In genomic region chr15:92803852-92804609, GRCh38 we compare ENCODE assay signal across 8 cellular contexts.
DNase-seq lines count a peak whose midpoint lies in the region; ATAC-seq and TF ChIP-seq lines count a peak whose summit lies in the region.

No MANE protein-coding gene starts in this region.

- no peaks in the 10 kb centered on the region for H3K27me3 ChIP-seq in DND-41 (ENCODE audit: insufficient read depth, low read length, poor library complexity)
- no peaks in the 10 kb centered on the region for H3K27me3 ChIP-seq in neural progenitor cell
- no peaks in the 10 kb centered on the region for H3K27me3 ChIP-seq in subcutaneous abdominal adipose tissue (ENCODE audit: control insufficient read depth in 5 of 5, insufficient read depth in 4 of 5, low read length in 5 of 5)

- no peak for ATAC-seq in DND-41 (ENCODE audit: insufficient read depth, low read depth)
- peak; percentile 94 for ATAC-seq in esophagus mucosa

- H3K9ac ChIP-seq in DND-41 (ENCODE audit: low read depth, low read length): no peak overlapping the region
- no peak overlapping the region for H3K9ac ChIP-seq in neural progenitor cell
- peak overlapping the region in 4 of 5 donors; percentile 30 to 57 (median 48) for H3K9ac ChIP-seq in subcutaneous abdominal adipose tissue (ENCODE audit: low read length in 5 of 5)

- no peaks in the 10 kb centered on the region for H3K36me3 ChIP-seq in DND-41 (ENCODE audit: insufficient read depth, low read length)
- H3K36me3 ChIP-seq in neural progenitor cell: no peaks in the 10 kb centered on the region
- no peaks in the 10 kb centered on the region for H3K36me3 ChIP-seq in subcutaneous abdominal adipose tissue (ENCODE audit: control insufficient read depth in 5 of 5, insufficient read depth in 5 of 5, low read length in 5 of 5)

- H3K27me3 Mint-ChIP-seq in HFFc6 (ENCODE audit: insufficient read depth) (peaks cover 2% of the 10 kb centered on the region), neural progenitor cell (ENCODE audit: insufficient read depth, low read depth) (no peaks in the 10 kb centered on the region)

- H3K9me3 ChIP-seq in DND-41 (ENCODE audit: insufficient read depth, low read length, severe bottlenecking) (no peaks in the 10 kb centered on the region), neural progenitor cell (ENCODE audit: low read depth) (no peaks in the 10 kb centered on the region), subcutaneous abdominal adipose tissue (ENCODE audit: control insufficient read depth in 5 of 5, low read length in 5 of 5) (no peaks in the 10 kb centered on the region)

- H3K27ac ChIP-seq in DND-41 (ENCODE audit: low read length): peak overlapping the region; percentile 20; the same call in 1 of the 2 replicates
- H3K27ac ChIP-seq in neural progenitor cell: no peak overlapping the region
- peak overlapping the region; percentile 77 for H3K27ac ChIP-seq in subcutaneous abdominal adipose tissue (ENCODE audit: low read depth, low read length)

- peak overlapping the region; percentile 99 for H3K27ac Mint-ChIP-seq in HFFc6
- H3K27ac Mint-ChIP-seq in neural progenitor cell: peak overlapping the region; percentile 38

- H3K4me2 ChIP-seq in DND-41 (ENCODE audit: insufficient read depth, low read length) (no peak overlapping the region), neural progenitor cell (no peak overlapping the region)

- no peak overlapping the region for H2AFZ ChIP-seq in DND-41 (ENCODE audit: low read depth, low read length)
- H2AFZ ChIP-seq in neural progenitor cell (replicated peaks): no peak overlapping the region

- H3K4me1 ChIP-seq in DND-41 (ENCODE audit: insufficient read depth, low read length) (peaks cover 12% of the 10 kb centered on the region), neural progenitor cell (peaks cover 8% of the 10 kb centered on the region), subcutaneous abdominal adipose tissue (ENCODE audit: control insufficient read depth in 5 of 5, insufficient read depth in 5 of 5, low read length in 5 of 5) (peaks cover 10 to 43% (median 26%) of the 10 kb centered on the region in 5 donors)

- peaks cover 13% of the 10 kb centered on the region for H3F3A ChIP-seq in neural progenitor cell (ENCODE audit: low read depth)

- H3K4me1 Mint-ChIP-seq in HFFc6 (ENCODE audit: low read depth) (peaks cover 61% of the 10 kb centered on the region), neural progenitor cell (peaks cover 15% of the 10 kb centered on the region)

- DNase-seq in DND-41: no peak
- peak; percentile 100 for DNase-seq in HFFc6
- DNase-seq in NCI-H510A (lab: John Stamatoyannopoulos, UW): peak; percentile 78
- DNase-seq in activated CD8-positive, alpha-beta memory T cell treated with anti-CD3 and anti-CD28 coated beads for 48 hours (ENCODE audit: low read depth in 2 of 3, low spot score in 2 of 3): peak in 2 of 3 experiments; percentile 24 to 49
- no peak for DNase-seq in neural progenitor cell (ENCODE audit: low spot score)
- no peak for DNase-seq in NCI-H146 treated with DMSO at 0.1 percent for 48 hours (lab: John Stamatoyannopoulos, UW; ENCODE audit: unreplicated experiment)

- H3K4me3 ChIP-seq in DND-41 (ENCODE audit: low read depth in 1 of 2, low read length in 2 of 2) (no peak overlapping the region), neural progenitor cell (no peak overlapping the region), subcutaneous abdominal adipose tissue (ENCODE audit: low read depth in 1 of 5, low read length in 5 of 5) (peak overlapping the region in 2 of 5 donors; percentile 8 to 11)

- H3K79me2 ChIP-seq in DND-41 (ENCODE audit: insufficient read depth, low read length) (peaks cover 23% of the 10 kb centered on the region), neural progenitor cell (ENCODE audit: low read depth) (peaks cover 14% of the 10 kb centered on the region)

- H3K4me3 Mint-ChIP-seq in HFFc6: peak overlapping the region; percentile 69
- no peak overlapping the region for H3K4me3 Mint-ChIP-seq in neural progenitor cell

- no peaks in the 10 kb centered on the region for H4K20me1 ChIP-seq in DND-41 (ENCODE audit: insufficient read depth, low read length)
- no peaks in the 10 kb centered on the region for H4K20me1 ChIP-seq in neural progenitor cell (ENCODE audit: low read depth)

- TF ChIP-seq CTCF in DND-41 (IDR thresholded peaks at IDR 0.05; ENCODE audit: borderline replicate concordance, extremely low read depth, low read length, poor library complexity, severe bottlenecking): no peak
- TF ChIP-seq CTCF in HFFc6 (IDR thresholded peaks at IDR 0.05): no peak
- TF ChIP-seq CTCF in neural progenitor cell (IDR thresholded peaks at IDR 0.05): no peak

- no peaks in the 10 kb centered on the region; the same call in 1 of the 2 replicates for H3K9me3 Mint-ChIP-seq in HFFc6
- H3K9me3 Mint-ChIP-seq in neural progenitor cell: peaks cover 5% of the 10 kb centered on the region

- H3K36me3 Mint-ChIP-seq in HFFc6 (ENCODE audit: low read depth) (peaks cover 11% of the 10 kb centered on the region; the same call in 1 of the 2 replicates), neural progenitor cell (peaks cover 7% of the 10 kb centered on the region)

Comparison
In these comparisons a context has a peak if more than half of its experiments do, and no peak if none do; other contexts are left out.
1. DNase-seq: peak in HFFc6 (single experiment), NCI-H510A (single experiment) and activated CD8-positive, alpha-beta memory T cell treated with anti-CD3 and anti-CD28 coated beads for 48 hours (2 of 3); none in DND-41 (single experiment), neural progenitor cell (single experiment) and NCI-H146 treated with DMSO at 0.1 percent for 48 hours (single experiment).
2. H3K9ac ChIP-seq: peak in subcutaneous abdominal adipose tissue (4 of 5); none in DND-41 (single experiment) and neural progenitor cell (single experiment).